ENCODE assay signal across 1 cellular context in the genomic region with DNA sequence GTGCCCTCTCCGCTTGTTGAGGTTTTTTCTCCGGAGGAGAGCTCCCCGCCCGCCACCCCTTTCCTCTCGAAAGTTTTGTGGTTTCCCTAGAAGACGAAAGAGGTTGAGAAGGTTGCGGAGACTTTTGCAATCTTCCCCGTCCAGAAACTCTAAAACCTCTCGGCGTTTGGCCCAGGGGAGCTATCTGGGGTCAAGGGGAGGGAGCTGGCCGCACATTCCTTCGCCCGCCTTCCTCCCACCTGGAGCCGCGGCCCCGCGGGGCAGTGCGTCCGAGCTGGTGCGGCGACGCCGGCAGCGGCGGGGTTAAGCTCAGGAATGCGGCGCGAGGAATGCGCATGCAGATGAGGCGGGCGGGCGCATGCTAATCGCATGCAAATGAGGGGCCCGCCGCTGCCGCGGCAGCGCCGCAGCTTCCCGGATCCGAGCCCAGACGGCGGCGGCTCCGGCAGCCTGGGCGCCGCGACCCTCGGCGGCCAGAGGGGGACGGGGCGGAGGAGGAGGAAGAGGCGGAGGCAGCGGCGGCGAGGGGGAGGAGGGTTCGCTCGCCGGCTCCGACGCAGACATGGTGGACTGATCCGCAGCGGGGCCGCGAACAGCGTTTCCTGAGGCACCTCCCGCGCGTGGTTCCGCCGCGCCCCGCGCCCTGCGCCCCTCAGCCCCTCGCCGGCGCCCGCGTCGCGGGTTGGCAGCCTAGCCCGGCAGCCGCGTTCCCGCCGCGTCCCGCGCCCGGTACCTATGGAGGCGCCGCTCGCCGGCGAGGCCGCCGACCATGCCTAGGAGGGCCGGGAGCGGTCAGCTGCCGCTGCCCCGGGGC.
TF ChIP-seq lines count a peak whose summit lies in the region.

Gene WWC2, plus strand, starts transcription at position 535 of the 814 bp plus-strand sequence. Its CDS starts 235 bp downstream, at position 770.

TF ChIP-seq in K562, 482 proteins besides CTCF, POLR2A, EP300 and RAD21 (continued from another document and continues in another):
- TF ChIP-seq, protein P1, sequence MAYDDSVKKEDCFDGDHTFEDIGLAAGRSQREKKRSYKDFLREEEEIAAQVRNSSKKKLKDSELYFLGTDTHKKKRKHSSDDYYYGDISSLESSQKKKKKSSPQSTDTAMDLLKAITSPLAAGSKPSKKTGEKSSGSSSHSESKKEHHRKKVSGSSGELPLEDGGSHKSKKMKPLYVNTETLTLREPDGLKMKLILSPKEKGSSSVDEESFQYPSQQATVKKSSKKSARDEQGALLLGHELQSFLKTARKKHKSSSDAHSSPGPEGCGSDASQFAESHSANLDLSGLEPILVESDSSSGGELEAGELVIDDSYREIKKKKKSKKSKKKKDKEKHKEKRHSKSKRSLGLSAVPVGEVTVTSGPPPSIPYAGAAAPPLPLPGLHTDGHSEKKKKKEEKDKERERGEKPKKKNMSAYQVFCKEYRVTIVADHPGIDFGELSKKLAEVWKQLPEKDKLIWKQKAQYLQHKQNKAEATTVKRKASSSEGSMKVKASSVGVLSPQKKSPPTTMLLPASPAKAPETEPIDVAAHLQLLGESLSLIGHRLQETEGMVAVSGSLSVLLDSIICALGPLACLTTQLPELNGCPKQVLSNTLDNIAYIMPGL (CRISPR knock-in tag; IDR thresholded peaks at IDR 0.05) = peak; percentile 15; the same call in 1 of the 2 replicates
- no peak for TF ChIP-seq ZNF146 (CRISPR knock-in tag; IDR thresholded peaks at IDR 0.05; ENCODE audit: unreplicated experiment)
- TF ChIP-seq, protein P2, sequence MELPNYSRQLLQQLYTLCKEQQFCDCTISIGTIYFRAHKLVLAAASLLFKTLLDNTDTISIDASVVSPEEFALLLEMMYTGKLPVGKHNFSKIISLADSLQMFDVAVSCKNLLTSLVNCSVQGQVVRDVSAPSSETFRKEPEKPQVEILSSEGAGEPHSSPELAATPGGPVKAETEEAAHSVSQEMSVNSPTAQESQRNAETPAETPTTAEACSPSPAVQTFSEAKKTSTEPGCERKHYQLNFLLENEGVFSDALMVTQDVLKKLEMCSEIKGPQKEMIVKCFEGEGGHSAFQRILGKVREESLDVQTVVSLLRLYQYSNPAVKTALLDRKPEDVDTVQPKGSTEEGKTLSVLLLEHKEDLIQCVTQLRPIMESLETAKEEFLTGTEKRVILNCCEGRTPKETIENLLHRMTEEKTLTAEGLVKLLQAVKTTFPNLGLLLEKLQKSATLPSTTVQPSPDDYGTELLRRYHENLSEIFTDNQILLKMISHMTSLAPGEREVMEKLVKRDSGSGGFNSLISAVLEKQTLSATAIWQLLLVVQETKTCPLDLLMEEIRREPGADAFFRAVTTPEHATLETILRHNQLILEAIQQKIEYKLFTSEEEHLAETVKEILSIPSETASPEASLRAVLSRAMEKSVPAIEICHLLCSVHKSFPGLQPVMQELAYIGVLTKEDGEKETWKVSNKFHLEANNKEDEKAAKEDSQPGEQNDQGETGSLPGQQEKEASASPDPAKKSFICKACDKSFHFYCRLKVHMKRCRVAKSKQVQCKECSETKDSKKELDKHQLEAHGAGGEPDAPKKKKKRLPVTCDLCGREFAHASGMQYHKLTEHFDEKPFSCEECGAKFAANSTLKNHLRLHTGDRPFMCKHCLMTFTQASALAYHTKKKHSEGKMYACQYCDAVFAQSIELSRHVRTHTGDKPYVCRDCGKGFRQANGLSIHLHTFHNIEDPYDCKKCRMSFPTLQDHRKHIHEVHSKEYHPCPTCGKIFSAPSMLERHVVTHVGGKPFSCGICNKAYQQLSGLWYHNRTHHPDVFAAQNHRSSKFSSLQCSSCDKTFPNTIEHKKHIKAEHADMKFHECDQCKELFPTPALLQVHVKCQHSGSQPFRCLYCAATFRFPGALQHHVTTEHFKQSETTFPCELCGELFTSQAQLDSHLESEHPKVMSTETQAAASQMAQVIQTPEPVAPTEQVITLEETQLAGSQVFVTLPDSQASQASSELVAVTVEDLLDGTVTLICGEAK (IDR thresholded peaks at IDR 0.05) = no peak
- TF ChIP-seq, protein P2 (CRISPR knock-in tag; IDR thresholded peaks at IDR 0.05) = no peak
- TF ChIP-seq BHLHE40 (IDR thresholded peaks at IDR 0.05; ENCODE audit: low read length) = peak; percentile 20; the same call in 1 of the 2 replicates
- TF ChIP-seq ZFPM2 (CRISPR knock-in tag; IDR thresholded peaks at IDR 0.05) = no peak
- TF ChIP-seq, protein P3, sequence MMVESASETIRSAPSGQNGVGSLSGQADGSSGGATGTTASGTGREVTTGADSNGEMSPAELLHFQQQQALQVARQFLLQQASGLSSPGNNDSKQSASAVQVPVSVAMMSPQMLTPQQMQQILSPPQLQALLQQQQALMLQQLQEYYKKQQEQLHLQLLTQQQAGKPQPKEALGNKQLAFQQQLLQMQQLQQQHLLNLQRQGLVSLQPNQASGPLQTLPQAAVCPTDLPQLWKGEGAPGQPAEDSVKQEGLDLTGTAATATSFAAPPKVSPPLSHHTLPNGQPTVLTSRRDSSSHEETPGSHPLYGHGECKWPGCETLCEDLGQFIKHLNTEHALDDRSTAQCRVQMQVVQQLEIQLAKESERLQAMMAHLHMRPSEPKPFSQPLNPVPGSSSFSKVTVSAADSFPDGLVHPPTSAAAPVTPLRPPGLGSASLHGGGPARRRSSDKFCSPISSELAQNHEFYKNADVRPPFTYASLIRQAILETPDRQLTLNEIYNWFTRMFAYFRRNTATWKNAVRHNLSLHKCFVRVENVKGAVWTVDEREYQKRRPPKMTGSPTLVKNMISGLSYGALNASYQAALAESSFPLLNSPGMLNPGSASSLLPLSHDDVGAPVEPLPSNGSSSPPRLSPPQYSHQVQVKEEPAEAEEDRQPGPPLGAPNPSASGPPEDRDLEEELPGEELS (CRISPR knock-in tag; IDR thresholded peaks at IDR 0.05; ENCODE audit: borderline replicate concordance) = 0 out of 2 replicates have a peak, but pooled peaks have one; percentile 55
- no peak for TF ChIP-seq NBN (IDR thresholded peaks at IDR 0.05; ENCODE audit: low read depth)
- TF ChIP-seq, protein P4, sequence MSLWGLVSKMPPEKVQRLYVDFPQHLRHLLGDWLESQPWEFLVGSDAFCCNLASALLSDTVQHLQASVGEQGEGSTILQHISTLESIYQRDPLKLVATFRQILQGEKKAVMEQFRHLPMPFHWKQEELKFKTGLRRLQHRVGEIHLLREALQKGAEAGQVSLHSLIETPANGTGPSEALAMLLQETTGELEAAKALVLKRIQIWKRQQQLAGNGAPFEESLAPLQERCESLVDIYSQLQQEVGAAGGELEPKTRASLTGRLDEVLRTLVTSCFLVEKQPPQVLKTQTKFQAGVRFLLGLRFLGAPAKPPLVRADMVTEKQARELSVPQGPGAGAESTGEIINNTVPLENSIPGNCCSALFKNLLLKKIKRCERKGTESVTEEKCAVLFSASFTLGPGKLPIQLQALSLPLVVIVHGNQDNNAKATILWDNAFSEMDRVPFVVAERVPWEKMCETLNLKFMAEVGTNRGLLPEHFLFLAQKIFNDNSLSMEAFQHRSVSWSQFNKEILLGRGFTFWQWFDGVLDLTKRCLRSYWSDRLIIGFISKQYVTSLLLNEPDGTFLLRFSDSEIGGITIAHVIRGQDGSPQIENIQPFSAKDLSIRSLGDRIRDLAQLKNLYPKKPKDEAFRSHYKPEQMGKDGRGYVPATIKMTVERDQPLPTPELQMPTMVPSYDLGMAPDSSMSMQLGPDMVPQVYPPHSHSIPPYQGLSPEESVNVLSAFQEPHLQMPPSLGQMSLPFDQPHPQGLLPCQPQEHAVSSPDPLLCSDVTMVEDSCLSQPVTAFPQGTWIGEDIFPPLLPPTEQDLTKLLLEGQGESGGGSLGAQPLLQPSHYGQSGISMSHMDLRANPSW (CRISPR knock-in tag; IDR thresholded peaks at IDR 0.05) = no peak
- TF ChIP-seq ZNF143 (CRISPR knock-in tag; IDR thresholded peaks at IDR 0.05) = no peak
- no peak for TF ChIP-seq POLR3G (IDR thresholded peaks at IDR 0.05; ENCODE audit: extremely low read depth, insufficient read length, insufficient replicate concordance)
- no peak for TF ChIP-seq ZNF668 (CRISPR knock-in tag; IDR thresholded peaks at IDR 0.05)
- TF ChIP-seq, protein P5, sequence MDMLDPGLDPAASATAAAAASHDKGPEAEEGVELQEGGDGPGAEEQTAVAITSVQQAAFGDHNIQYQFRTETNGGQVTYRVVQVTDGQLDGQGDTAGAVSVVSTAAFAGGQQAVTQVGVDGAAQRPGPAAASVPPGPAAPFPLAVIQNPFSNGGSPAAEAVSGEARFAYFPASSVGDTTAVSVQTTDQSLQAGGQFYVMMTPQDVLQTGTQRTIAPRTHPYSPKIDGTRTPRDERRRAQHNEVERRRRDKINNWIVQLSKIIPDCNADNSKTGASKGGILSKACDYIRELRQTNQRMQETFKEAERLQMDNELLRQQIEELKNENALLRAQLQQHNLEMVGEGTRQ (CRISPR knock-in tag; IDR thresholded peaks at IDR 0.05) = no peak
- no peak for TF ChIP-seq RBM34 (IDR thresholded peaks at IDR 0.05; ENCODE audit: borderline replicate concordance, insufficient read depth, low read length)
- peak; percentile 20 for TF ChIP-seq FUS (optimal IDR thresholded peaks at IDR 0.05; ENCODE audit: low read depth, low read length)
- no peak for TF ChIP-seq ILK (tag; IDR thresholded peaks at IDR 0.05; ENCODE audit: borderline replicate concordance, low read depth)
- TF ChIP-seq HNRNPLL (IDR thresholded peaks at IDR 0.05; ENCODE audit: low read depth, low read length, poor library complexity, severe bottlenecking) = peak; percentile 88
- peak; percentile 1; the same call in 1 of the 2 replicates for TF ChIP-seq ZBTB1 (CRISPR knock-in tag; IDR thresholded peaks at IDR 0.05; ENCODE audit: borderline replicate concordance, low read depth)
- no peak for TF ChIP-seq CBX8 (IDR thresholded peaks at IDR 0.05; ENCODE audit: borderline replicate concordance, extremely low read depth, low read depth, low read length, poor library complexity, severe bottlenecking)
- TF ChIP-seq SAFB (IDR thresholded peaks at IDR 0.05; ENCODE audit: borderline replicate concordance, low read depth, low read length) = 0 out of 2 replicates have a peak, but pooled peaks have one; percentile 21
- no peak for TF ChIP-seq ZNF76 (CRISPR knock-in tag; IDR thresholded peaks at IDR 0.05; ENCODE audit: borderline replicate concordance)
- TF ChIP-seq NFXL1 (CRISPR knock-in tag; IDR thresholded peaks at IDR 0.05) = no peak
- TF ChIP-seq GTF2A2 (tag; IDR thresholded peaks at IDR 0.05) = no peak
- TF ChIP-seq NFIC (IDR thresholded peaks at IDR 0.05) = peak; percentile 51
- peak; percentile 56 for TF ChIP-seq GMEB1 (CRISPR knock-in tag; IDR thresholded peaks at IDR 0.05)
- no peak for TF ChIP-seq DNMT1 (IDR thresholded peaks at IDR 0.05)
- TF ChIP-seq C11orf30 (IDR thresholded peaks at IDR 0.05; ENCODE audit: low read depth) = no peak
- TF ChIP-seq CGGBP1 (CRISPR knock-in tag; IDR thresholded peaks at IDR 0.05) = no peak
- no peak for TF ChIP-seq ZNF232 (CRISPR knock-in tag; IDR thresholded peaks at IDR 0.05)
- TF ChIP-seq KAT8 (IDR thresholded peaks at IDR 0.05; ENCODE audit: low read depth) = no peak
- TF ChIP-seq SLC30A9 (CRISPR knock-in tag; IDR thresholded peaks at IDR 0.05) = no peak
- no peak for TF ChIP-seq ZNF696 (CRISPR knock-in tag; conservative IDR thresholded peaks at IDR 0.05)
- TF ChIP-seq XRCC4 (IDR thresholded peaks at IDR 0.05; ENCODE audit: extremely low read depth, insufficient read depth, insufficient read length) = no peak
- peak; percentile 71 for TF ChIP-seq FOXP1 (CRISPR knock-in tag; IDR thresholded peaks at IDR 0.05)
- no peak for TF ChIP-seq RBM15 (IDR thresholded peaks at IDR 0.05; ENCODE audit: insufficient read depth, low read length)
- TF ChIP-seq ZSCAN32 (CRISPR knock-in tag; IDR thresholded peaks at IDR 0.05) = no peak
